33 cellular contexts compared by ENCODE assay signal in the genomic region with DNA sequence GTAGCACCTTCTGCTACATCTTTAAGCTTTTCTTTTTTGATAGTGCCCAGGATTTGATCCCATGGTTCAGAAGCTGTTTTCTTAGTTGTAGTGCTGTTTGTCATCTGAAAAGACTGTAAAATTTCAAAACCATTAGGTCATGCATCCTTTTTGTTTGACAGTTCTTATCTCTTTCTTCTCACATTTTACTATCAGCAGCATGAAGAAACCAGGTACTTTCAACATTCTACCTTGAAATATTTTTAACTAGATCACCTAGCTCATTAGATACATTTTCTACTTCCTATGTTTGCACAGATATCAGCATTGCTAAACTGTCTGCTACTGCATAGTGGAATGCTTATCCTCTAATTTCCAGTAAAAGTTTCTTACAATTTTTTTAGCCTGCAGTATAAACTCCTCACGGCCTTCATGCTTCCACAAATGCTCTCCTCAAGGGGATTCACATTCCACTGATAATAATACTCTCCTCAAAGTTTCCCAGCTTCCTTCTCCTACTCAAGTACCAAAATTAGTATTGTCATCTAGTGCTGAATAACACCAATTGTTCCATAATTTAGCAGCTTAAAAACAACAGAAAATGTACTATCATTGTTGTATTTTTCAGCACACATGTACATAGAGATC.
"Had no signal": no experiment of that assay in that cellular context is flagged by ENCODE, and none has a peak within 500 bp of the region (broad histone marks: within the 10 kb centered on the region; RNA-seq: fewer than 3 reads in every experiment).

No MANE protein-coding gene starts in this region.

- H3K27ac ChIP-seq: body of pancreas, breast epithelium, KMS-11, Peyer's patch, WERI-Rb-1 had no signal

- H3K4me2 ChIP-seq: KMS-11 had no signal

- FAIRE-seq: astrocyte had no signal

- H3K4me3 ChIP-seq: body of pancreas, breast epithelium, Peyer's patch had no signal

- H3K9me3 ChIP-seq: Peyer's patch had no signal

- H3K27me3 ChIP-seq: body of pancreas, breast epithelium, Peyer's patch had no signal

- H3K36me3 ChIP-seq: breast epithelium, Peyer's patch, WERI-Rb-1 had no signal

- H3K9ac ChIP-seq: KMS-11 had no signal

- ATAC-seq: activated CD8-positive, alpha-beta T cell treated with anti-CD3 and anti-CD28 coated beads for 36 hours; activated T-cell treated with anti-CD3 and anti-CD28 coated beads, Interleukin-2, amount 50 U/mL, for 72 hours; activated T-helper 17 cell treated with anti-CD3 and anti-CD28 coated beads, Interleukin-2, amount 50 U/mL, for 72 hours; body of pancreas; PC-3 had no signal

- DNase-seq: activated CD4-positive, alpha-beta T cell treated with anti-CD3 and anti-CD28 coated beads, Interleukin-2, amount 10 ng/mL, durations not matched to agents 24 days and 14 days; activated CD4-positive, alpha-beta T cell treated with anti-CD3 and anti-CD28 coated beads, Interleukin-2, amount 50 U/mL, for 4 hours; activated CD4-positive, CD25-positive, alpha-beta regulatory T cell; activated CD8-positive, alpha-beta T cell treated with anti-CD3 and anti-CD28 coated beads for 36 hours; activated effector memory CD4-positive, alpha-beta T cell treated with anti-CD3 and anti-CD28 coated beads, Interleukin-2, amount 50 U/mL, for 16 hours; activated naive CD4-positive, alpha-beta T cell; activated naive CD4-positive, alpha-beta T cell treated with anti-CD3 and anti-CD28 coated beads, Interleukin-2, amount 50 U/mL, for 16 hours; activated naive CD8-positive, alpha-beta T cell treated with anti-CD3 and anti-CD28 coated beads for 36 hours; activated T-cell treated with anti-CD3 and anti-CD28 coated beads, Interleukin-2, amount 50 U/mL, for 1 hour; activated T-cell treated with anti-CD3 and anti-CD28 coated beads, Interleukin-2, amount 50 U/mL, for 72 hours; body of pancreas; central memory CD4-positive, alpha-beta T cell; MM.1S; MV-4-11; NCI-H1092; NCI-H1436 treated with DMSO at 0.1 percent for 48 hours; NCI-H187; NCI-H2029 treated with DMSO at 0.1 percent for 48 hours; NCI-H2107; NCI-H2171; NCI-H446; NCI-H510A treated with DMSO at 0.1 percent for 48 hours; NCI-H526 treated with DMSO at 0.1 percent for 48 hours; NCI-H774; PC-3; Peyer's patch; RPMI8226; T1000; WERI-Rb-1 had no signal

- H3K4me1 ChIP-seq: body of pancreas, breast epithelium, Peyer's patch had no signal
